27 cellular contexts compared by ENCODE assay signal in the genomic region with DNA sequence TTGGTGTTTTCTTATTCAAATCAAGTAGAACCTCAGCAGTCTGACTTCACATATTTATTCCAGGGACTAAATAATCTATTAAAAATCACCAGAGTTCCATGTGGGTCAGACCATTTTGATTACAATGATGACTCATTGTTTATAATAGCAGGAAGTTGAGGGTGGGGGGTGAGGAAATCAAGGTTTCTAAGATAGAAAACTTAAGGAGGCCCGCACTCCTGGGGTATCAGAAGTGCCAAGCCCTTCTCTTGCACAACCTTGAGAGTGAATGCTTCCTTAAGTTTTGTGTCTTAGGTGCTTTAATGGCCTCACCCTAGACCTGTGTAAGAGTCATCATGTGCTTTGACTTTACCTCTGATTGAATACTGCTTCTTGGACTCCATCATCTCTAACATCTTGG. TPM values are rescaled to one million over a fixed set of nuclear protein-coding genes. Genes with fewer than 3 reads are reported as not detected.
DNase-seq lines count a peak whose midpoint lies in the region; ATAC-seq, FAIRE-seq and TF ChIP-seq lines count a peak whose summit lies in the region.
"Had no signal": no experiment of that assay in that cellular context is flagged by ENCODE, and none has a peak within 500 bp of the region (broad histone marks: within the 10 kb centered on the region; RNA-seq: fewer than 3 reads in every experiment).

No MANE protein-coding gene starts in this region.

- H3K9me3 ChIP-seq in A549 (peaks cover 10% of the 10 kb centered on the region; the same call in 2 of the 3 replicates), RWPE2 (ENCODE audit: severe bottlenecking) (peaks cover 3% of the 10 kb centered on the region), upper lobe of left lung (peaks cover 0 to 9% (median 6%) of the 10 kb centered on the region in 4 donors)

- WGBS in A549 (ENCODE audit: missing lambda C conversion rate), result 14% methylated on average over 1 of the region's 1 CpG
- 15 to 23% methylated on average over 1 of the region's 1 CpG for WGBS in upper lobe of left lung, 2 donors

- TF ChIP-seq POLR2A in A549 (IDR thresholded peaks at IDR 0.05; ENCODE audit: low read length) (no peak), upper lobe of left lung (IDR thresholded peaks at IDR 0.05) (no peak)

- CTCF ChIA-PET in A549 (lab: Yijun Ruan, JAX), result interaction anchor here (0.6 to 0.9 kb wide), 2 partner anchors 11 to 13 kb away, joined by 3 read pairs; no protein-coding TSS in a partner anchor

- H3K4me2 ChIP-seq in A549, result peak overlapping the region; percentile 30
- H3K4me2 ChIP-seq: hepatocyte had no signal

- H3K36me3 ChIP-seq in RWPE2 (ENCODE audit: low read depth), result no peaks in the 10 kb centered on the region
- no peaks in the 10 kb centered on the region for H3K36me3 ChIP-seq in upper lobe of left lung

- ATAC-seq in A549 (no peak), RWPE2 (ENCODE audit: low read depth) (peak; percentile 80), upper lobe of left lung (ENCODE audit: low FRiP score in 2 of 2) (no peak)
- ATAC-seq: left colon; sciatic nerve; stimulated activated memory B cell treated with anti-CD40 and anti-IgM and Interleukin-4, amounts not matched to agents 10 μg/mL and 1 μg/mL and 100 μg/mL, for 72 hours had no signal

- no peak for FAIRE-seq in A549 (lab: Jason Lieb, UNC)
- FAIRE-seq: frontal cortex, GM18507 had no signal

- TF ChIP-seq EP300 in A549 (IDR thresholded peaks at IDR 0.05), result no peak
- TF ChIP-seq EP300 in upper lobe of left lung (IDR thresholded peaks at IDR 0.05), result no peak

- H3K27me3 ChIP-seq in RWPE2 (ENCODE audit: insufficient read depth, poor library complexity, severe bottlenecking) (no peaks in the 10 kb centered on the region), upper lobe of left lung (no peaks in the 10 kb centered on the region)
- H3K27me3 ChIP-seq: hepatocyte had no signal

- TF ChIP-seq RAD21 in A549 (conservative IDR thresholded peaks at IDR 0.05 in 1 of 2, IDR thresholded peaks at IDR 0.05 in 1 of 2), result no peak

- POLR2A ChIA-PET in A549 (lab: Yijun Ruan, JAX), result no interaction called here

- H3K4me3 ChIP-seq in A549, result no peak overlapping the region
- H3K4me3 ChIP-seq in RWPE2 (ENCODE audit: severe bottlenecking), result no peak overlapping the region
- no peak overlapping the region for H3K4me3 ChIP-seq in fibroblast of the aortic adventitia (ENCODE audit: low read depth, low read length)
- no peak overlapping the region for H3K4me3 ChIP-seq in upper lobe of left lung
- H3K4me3 ChIP-seq: hepatocyte had no signal

- TF ChIP-seq CTCF in A549 (IDR thresholded peaks at IDR 0.05) (no peak), RWPE2 (IDR thresholded peaks at IDR 0.05; ENCODE audit: poor library complexity, severe bottlenecking) (no peak), fibroblast of the aortic adventitia (IDR thresholded peaks at IDR 0.05; ENCODE audit: insufficient read depth, low read length) (no peak), upper lobe of left lung (IDR thresholded peaks at IDR 0.05) (no peak)

- H3K27ac ChIP-seq in A549 (peak overlapping the region in 1 of 2 experiments; percentile 49; a peak in 3 of 6 replicates), RWPE2 (ENCODE audit: poor library complexity, severe bottlenecking) (no peak overlapping the region), upper lobe of left lung (no peak overlapping the region)
- H3K27ac ChIP-seq: hepatocyte had no signal

- DNase-seq in A549 (ENCODE audit: low read depth in 1 of 2, low spot score in 1 of 2) (peak in 1 of 2 experiments; percentile 33), HCEC 1CT (peak; percentile 1), RWPE2 (ENCODE audit: low spot score) (no peak), fibroblast of the aortic adventitia (ENCODE audit: low read depth) (peak; percentile 27), upper lobe of left lung (no peak), NCI-H510A (lab: John Stamatoyannopoulos, UW) (no peak), foreskin melanocyte (no peak)
- DNase-seq in central memory CD4-positive, alpha-beta T cell, result no peak
- DNase-seq: activated CD4-positive, alpha-beta T cell treated with anti-CD3 and anti-CD28 coated beads, Interleukin-2, amount 10 ng/mL, durations not matched to agents 7 days and 5 days; activated T-cell treated with anti-CD3 and anti-CD28 coated beads, Interleukin-2, amount 50 U/mL, for 48 hours; C1 segment of cervical spinal cord; Caco-2; DMS79; HFFc6; left colon; NCI-H1105 treated with DMSO at 0.1 percent for 48 hours; NCI-H2029; NCI-H69; RPMI8226; stimulated activated CD4-positive, alpha-beta T cell treated with anti-CD3 and anti-CD28 coated beads, Interleukin-4, amount 100 ng/mL, for 4 hours; substantia nigra had no signal

- peaks cover 12% of the 10 kb centered on the region for H3K4me1 ChIP-seq in A549
- H3K4me1 ChIP-seq in RWPE2 (ENCODE audit: insufficient read depth, poor library complexity, severe bottlenecking), result peaks cover 4% of the 10 kb centered on the region
- peaks cover 0 to 5% (median 2%) of the 10 kb centered on the region in 4 donors for H3K4me1 ChIP-seq in upper lobe of left lung
- H3K4me1 ChIP-seq: Caco-2 had no signal

TF ChIP-seq in A549, 52 proteins besides CTCF, POLR2A, EP300 and RAD21:
- TF ChIP-seq HOXA7 (CRISPR knock-in tag; IDR thresholded peaks at IDR 0.05) (no peak), CEBPB (IDR thresholded peaks at IDR 0.05) (peak; percentile 40 to 50; a peak in 2 of 4 replicates), FOSL2 (IDR thresholded peaks at IDR 0.05) (peak; percentile 47; the same call in 1 of the 2 replicates), FOSL2 (CRISPR knock-in tag; IDR thresholded peaks at IDR 0.05) (peak; percentile 78), SMC3 (IDR thresholded peaks at IDR 0.05) (no peak), JUNB (IDR thresholded peaks at IDR 0.05) (0 out of 2 replicates have a peak, but pooled peaks have one; percentile 26)
TF ChIP-seq in A549: peak in this region for 3.

RNA-seq across cellular contexts. Expression of gene NPR3, which starts 31.9 kb away (rescaled TPM):
- polyA plus RNA-seq in A549 (2011; rRNA removed) (18.6 and 18.9 TPM in 2 replicates), A549 (2017; fragmentation: RNase III; extraction: RNeasy Plus Mini Kit Qiagen cat#74134 plus additional on column Dnase treatment) (16.4 to 18.0 TPM (median 18.0 TPM) in 3 replicates)
- 8.6 and 10.1 TPM in 2 replicates for polyA plus RNA-seq in A549 (2012; cell fraction: cytosol; rRNA removed)
- 9.6 and 11.6 TPM in 2 replicates for polyA plus RNA-seq in A549 (2012; cell fraction: nucleus; rRNA removed)
- 29.0 and 29.8 TPM in 2 replicates for polyA minus RNA-seq in A549 (2011; rRNA and poly(A)+ RNA removed)
- total RNA-seq in fibroblast of the aortic adventitia (ENCODE audit: low replicate concordance) (2.8 and 23.7 TPM in 2 replicates), upper lobe of left lung (10 to 100 TPM in 5 of 6 donors, 1 to 10 TPM in 1; 6.3 to 53.3 (median 29.9) TPM)
- total RNA-seq: activated CD4-positive, alpha-beta T cell treated with anti-CD3 and anti-CD28 coated beads, Interleukin-2, amount 10 ng/mL, durations not matched to agents 7 days and 5 days; T-helper 2 cell treated with Interferon-gamma antibody and Interleukin-4, amounts not matched to agents 100 ng/mL and 5 ng/mL, for 36 hours had no signal

Comparison
In these comparisons a context has a peak if more than half of its experiments do, and no peak if none do; other contexts are left out.
1. DNase-seq: peak in HCEC 1CT (single experiment) and fibroblast of the aortic adventitia (single experiment); none in RWPE2 (single experiment), upper lobe of left lung (0 of 2), NCI-H510A (single experiment), central memory CD4-positive, alpha-beta T cell (single experiment) and foreskin melanocyte (single experiment).